In genomic region chr3:24365168-24365567, GRCh38 we compare ENCODE assay signal across 10 cellular contexts.
A peak's percentile ranks its signal among the peaks of the same experiment; 100 is the strongest.
DNase-seq lines count a peak whose midpoint lies in the region; ATAC-seq, FAIRE-seq and TF ChIP-seq lines count a peak whose summit lies in the region.
"Had no signal": no experiment of that assay in that cellular context is flagged by ENCODE, and none has a peak within 500 bp of the region (broad histone marks: within the 10 kb centered on the region; RNA-seq: fewer than 3 reads in every experiment).

No MANE protein-coding gene starts in this region.

- no peaks in the 10 kb centered on the region for H3K9me3 Mint-ChIP-seq in activated CD8-positive, alpha-beta T cell treated with anti-CD3 and anti-CD28 coated beads, Interleukin-2, amount 10 ng/mL, durations not matched to agents 7 days and 5 days (ENCODE audit: insufficient read depth)

- CTCF ChIA-PET in RWPE1 (lab: Yijun Ruan, JAX): no interaction called here
- CTCF ChIA-PET in activated CD8-positive, alpha-beta T cell treated with anti-CD3 and anti-CD28 coated beads, Interleukin-2, amount 10 ng/mL, durations not matched to agents 7 days and 5 days (lab: Charles Lee): no interaction called here

- TF ChIP-seq CTCF in RWPE1 (conservative IDR thresholded peaks at IDR 0.05; ENCODE audit: low read depth) (peak; percentile 19; the same call in 1 of the 2 replicates), fibroblast of pulmonary artery (IDR thresholded peaks at IDR 0.05; ENCODE audit: low read length, missing control alignments) (peak; percentile 13), pancreas (IDR thresholded peaks at IDR 0.05) (no peak)

- H3K27me3 ChIP-seq in pancreas: no peaks in the 10 kb centered on the region

- peak; percentile 54 for FAIRE-seq in pancreas (lab: Jason Lieb, UNC)

- ATAC-seq in pancreas (peak; percentile 94 to 96 (median 96)), HG03045 (IDR thresholded peaks at IDR 0.05; ENCODE audit: unreplicated experiment) (no peak)
- ATAC-seq in activated CD8-positive, alpha-beta T cell treated with anti-CD3 and anti-CD28 coated beads, Interleukin-2, amount 10 ng/mL, durations not matched to agents 7 days and 5 days: no peak
- ATAC-seq: stimulated activated memory B cell treated with anti-CD40 and anti-IgM and Interleukin-4, amounts not matched to agents 10 μg/mL and 1 μg/mL and 100 μg/mL, for 72 hours had no signal

- POLR2A ChIA-PET in RWPE1 (lab: Yijun Ruan, JAX; ENCODE audit: low non-redundant PET): interaction anchor here (0.8 kb wide), 1 partner anchor 104 kb away, joined by 3 read pairs; no protein-coding TSS in a partner anchor
- POLR2A ChIA-PET in activated CD8-positive, alpha-beta T cell treated with anti-CD3 and anti-CD28 coated beads, Interleukin-2, amount 10 ng/mL, durations not matched to agents 7 days and 5 days (lab: Charles Lee): no interaction called here

- H3K27ac ChIP-seq in RWPE1: peak overlapping the region; percentile 48; the same call in 1 of the 2 replicates
- peak overlapping the region in 2 of 4 donors; percentile 53 to 61 for H3K27ac ChIP-seq in pancreas

- peaks cover 27 to 39% (median 33%) of the 10 kb centered on the region in 3 donors for H3K4me1 ChIP-seq in pancreas

- H3K4me3 Mint-ChIP-seq in activated CD8-positive, alpha-beta T cell treated with anti-CD3 and anti-CD28 coated beads, Interleukin-2, amount 10 ng/mL, durations not matched to agents 7 days and 5 days: no peak overlapping the region
- H3K4me3 Mint-ChIP-seq: stimulated activated memory B cell treated with anti-CD40 and anti-IgM and Interleukin-4, amounts not matched to agents 10 μg/mL and 1 μg/mL and 100 μg/mL, for 72 hours had no signal

- H3K36me3 Mint-ChIP-seq in activated CD8-positive, alpha-beta T cell treated with anti-CD3 and anti-CD28 coated beads, Interleukin-2, amount 10 ng/mL, durations not matched to agents 7 days and 5 days (ENCODE audit: low read depth): no peaks in the 10 kb centered on the region
- H3K36me3 Mint-ChIP-seq: stimulated activated memory B cell treated with anti-CD40 and anti-IgM and Interleukin-4, amounts not matched to agents 10 μg/mL and 1 μg/mL and 100 μg/mL, for 72 hours had no signal

- H3K27ac Mint-ChIP-seq in activated CD8-positive, alpha-beta T cell treated with anti-CD3 and anti-CD28 coated beads, Interleukin-2, amount 10 ng/mL, durations not matched to agents 7 days and 5 days: no peak overlapping the region
- H3K27ac Mint-ChIP-seq: stimulated activated memory B cell treated with anti-CD40 and anti-IgM and Interleukin-4, amounts not matched to agents 10 μg/mL and 1 μg/mL and 100 μg/mL, for 72 hours had no signal

- no peaks in the 10 kb centered on the region for H3K27me3 Mint-ChIP-seq in activated CD8-positive, alpha-beta T cell treated with anti-CD3 and anti-CD28 coated beads, Interleukin-2, amount 10 ng/mL, durations not matched to agents 7 days and 5 days (ENCODE audit: low read depth)
- H3K27me3 Mint-ChIP-seq: stimulated activated memory B cell treated with anti-CD40 and anti-IgM and Interleukin-4, amounts not matched to agents 10 μg/mL and 1 μg/mL and 100 μg/mL, for 72 hours had no signal

- H3K4me3 ChIP-seq in fibroblast of pulmonary artery (replicated peaks; ENCODE audit: low read depth, low read length): no peak overlapping the region
- H3K4me3 ChIP-seq in pancreas: no peak overlapping the region

- 0% methylated on average over 2 of the region's 2 CpGs for WGBS in pancreas, 2 donors

- no peaks in the 10 kb centered on the region for H3K4me1 Mint-ChIP-seq in activated CD8-positive, alpha-beta T cell treated with anti-CD3 and anti-CD28 coated beads, Interleukin-2, amount 10 ng/mL, durations not matched to agents 7 days and 5 days (ENCODE audit: low read depth)
- H3K4me1 Mint-ChIP-seq: stimulated activated memory B cell treated with anti-CD40 and anti-IgM and Interleukin-4, amounts not matched to agents 10 μg/mL and 1 μg/mL and 100 μg/mL, for 72 hours had no signal

- intact Hi-C loops in pancreas (cut with DNase I): loop anchor here in 1 of 3 donors (10.0 kb wide), 1 partner anchor 130 kb away; the partner anchor contains the start of gene THRB

- H3K36me3 ChIP-seq in pancreas: no peaks in the 10 kb centered on the region

- DNase-seq in DMS53 (lab: John Stamatoyannopoulos, UW) (peak; percentile 69), RWPE1 (ENCODE audit: low spot score) (peak; percentile 70), fibroblast of pulmonary artery (ENCODE audit: low read depth) (peak; percentile 89), pancreas (peak in 4 of 6 donors; percentile 55 to 79 (median 76)), SKM-1 treated with dmso at 0.1 percent for 144 hours (lab: John Stamatoyannopoulos, UW; ENCODE audit: unreplicated experiment) (no peak), SK-N-DZ (ENCODE audit: low spot score) (no peak)
- no peak for DNase-seq in activated CD8-positive, alpha-beta T cell treated with anti-CD3 and anti-CD28 coated beads, Interleukin-2, amount 10 ng/mL, durations not matched to agents 7 days and 5 days
- DNase-seq: activated CD4-positive, alpha-beta T cell treated with anti-CD3 and anti-CD28 coated beads for 1 hour had no signal

- no peaks in the 10 kb centered on the region for H3K9me3 ChIP-seq in pancreas

Comparison
In these comparisons a context has a peak if more than half of its experiments do, and no peak if none do; other contexts are left out.
1. DNase-seq: peak in DMS53 (single experiment), RWPE1 (single experiment), fibroblast of pulmonary artery (single experiment) and pancreas (4 of 6); none in SKM-1 treated with dmso at 0.1 percent for 144 hours (single experiment), activated CD8-positive, alpha-beta T cell treated with anti-CD3 and anti-CD28 coated beads, Interleukin-2, amount 10 ng/mL, durations not matched to agents 7 days and 5 days (single experiment) and SK-N-DZ (single experiment).
2. CTCF ChIP-seq: peak in RWPE1 (single experiment) and fibroblast of pulmonary artery (single experiment); none in pancreas (0 of 4).
3. ATAC-seq: peak in pancreas (4 of 4); none in activated CD8-positive, alpha-beta T cell treated with anti-CD3 and anti-CD28 coated beads, Interleukin-2, amount 10 ng/mL, durations not matched to agents 7 days and 5 days (single experiment) and HG03045 (single experiment).